In the genomic region with DNA sequence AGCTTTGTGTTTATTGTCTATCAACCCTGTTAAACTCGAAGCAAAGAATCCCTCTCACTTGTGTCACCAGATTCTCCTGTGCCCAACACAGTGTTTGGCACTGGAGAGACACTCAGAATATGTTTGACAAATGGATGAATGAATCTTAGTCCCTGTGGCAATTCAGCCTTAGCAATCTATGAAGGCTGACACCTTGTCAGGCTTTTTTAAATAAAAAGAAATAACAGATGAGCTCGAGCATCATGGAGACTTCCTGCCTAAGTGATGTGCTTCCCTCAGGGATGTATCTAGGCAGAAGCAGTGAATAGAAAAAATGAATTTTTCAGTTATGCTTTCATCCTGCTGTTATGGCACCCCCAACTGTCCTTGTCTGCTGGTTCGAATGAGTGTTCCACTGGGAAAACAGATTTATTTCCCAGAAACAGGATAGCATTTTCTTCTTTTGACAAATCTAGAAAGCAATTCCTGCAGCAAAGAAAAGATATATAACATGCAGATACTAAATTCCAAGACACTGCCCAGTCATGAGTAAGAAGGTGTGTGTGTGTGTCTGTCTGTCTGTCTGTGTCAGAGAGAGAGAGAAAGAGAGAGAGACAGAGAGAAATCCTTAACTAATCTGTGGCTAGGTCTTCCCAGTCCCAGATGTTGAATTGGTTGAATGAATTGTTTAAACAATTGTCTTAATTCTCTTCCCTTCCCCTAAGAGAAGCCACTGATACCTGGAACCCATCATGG, we compare ENCODE assay signal across 20 cellular contexts. TPM values are rescaled to one million over a fixed set of nuclear protein-coding genes. Genes with fewer than 3 reads are reported as not detected.
"Had no signal": no experiment of that assay in that cellular context is flagged by ENCODE, and none has a peak within 500 bp of the region (broad histone marks: within the 10 kb centered on the region; RNA-seq: fewer than 3 reads in every experiment).

No MANE protein-coding gene starts in this region.

- FAIRE-seq: endothelial cell of umbilical vein had no signal

- H3K27ac ChIP-seq: colonic mucosa, dorsolateral prefrontal cortex, hepatocyte, lower lobe of right lung, ovary, prostate gland, VCaP had no signal

- DNase-seq: activated CD4-positive, CD25-positive, alpha-beta regulatory T cell treated with anti-CD3 and anti-CD28 coated beads, Interleukin-2, amount 50 U/mL, for 72 hours; activated gamma-delta T cell treated with Interleukin-2 at 50 U/mL for 16 hours; activated T-cell treated with anti-CD3 and anti-CD28 coated beads, Interleukin-2, amount 50 U/mL, for 1 hour; aorta; colonic mucosa; dorsolateral prefrontal cortex; effector memory CD8-positive, alpha-beta T cell; lower lobe of right lung; natural killer cell; ovary; SK-N-SH; stimulated activated CD4-positive, alpha-beta T cell treated with anti-CD3 and anti-CD28 coated beads, Interleukin-1b, Interleukin-23, amount 100 ng/mL, for 48 hours; tibial artery had no signal

- H3K9me3 ChIP-seq: colonic mucosa, lower lobe of right lung, ovary, prostate gland, right atrium auricular region, SK-N-SH, tibial artery had no signal

- H3K4me2 ChIP-seq: hepatocyte, SK-N-SH had no signal

- H3K4me3 ChIP-seq: colonic mucosa, dorsolateral prefrontal cortex, hepatocyte, lower lobe of right lung, ovary, prostate gland, right atrium auricular region, tibial artery had no signal

- H3K9ac ChIP-seq: SK-N-SH had no signal

- H3K36me3 ChIP-seq: colonic mucosa, lower lobe of right lung, ovary, prostate gland, right atrium auricular region had no signal

- H3K27me3 ChIP-seq: colonic mucosa, ovary, right atrium auricular region, tibial artery had no signal

- H2AFZ ChIP-seq: hepatocyte had no signal

- H3K4me1 ChIP-seq: colonic mucosa, lower lobe of right lung, prostate gland had no signal

- H3K79me2 ChIP-seq: hepatocyte had no signal

RNA-seq across cellular contexts. Expression of gene MAMDC2, which starts 16.7 kb away (rescaled TPM):
- total RNA-seq: activated naive CD4-positive, alpha-beta T cell treated with anti-CD3 and anti-CD28 coated beads, Interleukin-2, amount 50 U/mL, for 72 hours; T-helper 2 cell treated with Interferon-gamma antibody and Interleukin-4, amounts not matched to agents 100 ng/mL and 5 ng/mL, for 36 hours had no signal
- polyA plus RNA-seq: SK-N-SH had no signal
